In genomic region chr3:130097096-130097495, GRCh38 we compare ENCODE assay signal across 8 cellular contexts. TPM values are rescaled to one million over a fixed set of nuclear protein-coding genes. Genes with fewer than 3 reads are reported as not detected.
"Had no signal": no experiment of that assay in that cellular context is flagged by ENCODE, and none has a peak within 500 bp of the region (broad histone marks: within the 10 kb centered on the region; RNA-seq: fewer than 3 reads in every experiment).

No MANE protein-coding gene starts in this region.

RNA-seq across cellular contexts. Expression of gene ALG1L2, which starts 15.5 kb away (rescaled TPM):
- total RNA-seq: activated T-helper 1 cell treated with anti-CD3 and anti-CD28 coated beads, Interleukin-12 subunit alpha, Interleukin-12 subunit beta, Interleukin-2, Interleukin-4 antibody, amounts not matched to agents 30 ng/mL and 10 ng/mL and 1 ng/mL, durations not matched to agents 14 hours and 24 hours and 36 hours; bronchial epithelial cell; cardiac septum; epithelial cell of proximal tubule; esophagus mucosa; frontal cortex; T-helper 1 cell treated with Interleukin-12 subunit alpha and Interleukin-12 subunit beta and Interleukin-4 antibody, amounts not matched to agents 30 ng/mL and 1 ng/mL, for 36 hours had no signal
- polyA plus RNA-seq: adipose tissue had no signal
